In genomic region chr2:118539290-118539689, GRCh38 we compare ENCODE assay signal across 9 cellular contexts.
A peak's percentile ranks its signal among the peaks of the same experiment; 100 is the strongest.
DNase-seq lines count a peak whose midpoint lies in the region; ATAC-seq and TF ChIP-seq lines count a peak whose summit lies in the region.
"Had no signal": no experiment of that assay in that cellular context is flagged by ENCODE, and none has a peak within 500 bp of the region (broad histone marks: within the 10 kb centered on the region; RNA-seq: fewer than 3 reads in every experiment).

No MANE protein-coding gene starts in this region.

- no peak overlapping the region for H3K18ac ChIP-seq in neuronal stem cell (ENCODE audit: low read length)

- in situ Hi-C loops in GM13976 (cut with MboI; ENCODE audit: low sequenced_read_pairs, unreplicated experiment), result no loop called here

- H3K4me2 ChIP-seq in SK-N-SH (no peak overlapping the region), neuronal stem cell (ENCODE audit: insufficient read depth, low read length, poor library complexity, severe bottlenecking) (no peak overlapping the region)

- H3K79me1 ChIP-seq in neuronal stem cell (ENCODE audit: low read depth, low read length), result no peaks in the 10 kb centered on the region

- no peaks in the 10 kb centered on the region; the same call in 1 of the 2 replicates for H3K27me3 ChIP-seq in SK-N-SH (ENCODE audit: insufficient read depth)
- no peaks in the 10 kb centered on the region for H3K27me3 ChIP-seq in iPS DF 6.9 (ENCODE audit: control insufficient read depth, insufficient read depth, low read length)
- H3K27me3 ChIP-seq in neuronal stem cell (ENCODE audit: control insufficient read depth in 3 of 3, insufficient read depth in 3 of 3, low read depth in 1 of 3, low read length in 3 of 3), result peaks cover 0 to 13% (median 0%) of the 10 kb centered on the region in 3 experiments

- H2BK12ac ChIP-seq in neuronal stem cell (ENCODE audit: low read length), result no peak overlapping the region

- POLR2A ChIA-PET in SK-N-SH (lab: Yijun Ruan, JAX), result no interaction called here

- no peak overlapping the region for H2BK5ac ChIP-seq in neuronal stem cell (ENCODE audit: low read length)

- H3K4ac ChIP-seq in neuronal stem cell (ENCODE audit: low read length), result no peak overlapping the region

- peak; percentile 46 for TF ChIP-seq RAD21 in SK-N-SH (IDR thresholded peaks at IDR 0.05; ENCODE audit: low read length)

- H3K27ac ChIP-seq in SK-N-SH (ENCODE audit: low read depth in 2 of 2, low read length in 1 of 2), result no peak overlapping the region
- no peak overlapping the region for H3K27ac ChIP-seq in iPS DF 6.9 (ENCODE audit: low read length)
- H3K27ac ChIP-seq in neuronal stem cell (replicated peaks; ENCODE audit: low read length), result no peak overlapping the region

- no peaks in the 10 kb centered on the region for H4K20me1 ChIP-seq in SK-N-SH (ENCODE audit: insufficient read depth)

- H3K4me1 ChIP-seq in SK-N-SH (ENCODE audit: control insufficient read depth in 1 of 2, insufficient read depth in 2 of 2, low read depth in 1 of 2, low read length in 1 of 2), result no peaks in the 10 kb centered on the region
- H3K4me1 ChIP-seq in iPS DF 6.9 (ENCODE audit: control insufficient read depth, insufficient read depth, low read length), result no peaks in the 10 kb centered on the region
- no peaks in the 10 kb centered on the region for H3K4me1 ChIP-seq in neuronal stem cell (ENCODE audit: control insufficient read depth in 2 of 2, insufficient read depth in 1 of 2, low read depth in 1 of 2, low read length in 2 of 2)

- no peak overlapping the region for H3K4me3 ChIP-seq in SK-N-SH (ENCODE audit: low read depth in 2 of 2, low read length in 1 of 2)
- no peak overlapping the region for H3K4me3 ChIP-seq in iPS DF 6.9 (ENCODE audit: low read length)
- no peak overlapping the region for H3K4me3 ChIP-seq in neuronal stem cell (ENCODE audit: low read length in 2 of 2)

- H3K9ac ChIP-seq in SK-N-SH (no peak overlapping the region), neuronal stem cell (ENCODE audit: low read depth, low read length, poor library complexity) (no peak overlapping the region)

- no peak overlapping the region for H2AK5ac ChIP-seq in neuronal stem cell (ENCODE audit: low read depth, low read length)

- peak; percentile 42 for DNase-seq in AG08396 (ENCODE audit: low spot score)
- DNase-seq in GM13976 (ENCODE audit: low spot score), result no peak
- DNase-seq in SK-N-SH, result no peak
- peak; percentile 35 for DNase-seq in iPS DF 6.9 (ENCODE audit: low read depth, low spot score)
- no peak for DNase-seq in NCI-H510A treated with DMSO at 0.1 percent for 48 hours (lab: John Stamatoyannopoulos, UW)
- DNase-seq in NCI-H2196 (lab: John Stamatoyannopoulos, UW; ENCODE audit: unreplicated experiment), result no peak
- DNase-seq in neuronal stem cell (ENCODE audit: low spot score), result no peak
- DNase-seq: foreskin melanocyte had no signal

- TF ChIP-seq CTCF in GM13976 (IDR thresholded peaks at IDR 0.05; ENCODE audit: borderline replicate concordance, control extremely low read depth, extremely low read depth, insufficient read depth, missing control alignments) (peak; percentile 16), SK-N-SH (IDR thresholded peaks at IDR 0.05) (peak; percentile 62)

- no peaks in the 10 kb centered on the region for H3K9me2 ChIP-seq in SK-N-SH

- ATAC-seq in GM18909 (IDR thresholded peaks at IDR 0.05; ENCODE audit: poor library complexity, unreplicated experiment), result no peak

- no peak overlapping the region for H3K23ac ChIP-seq in neuronal stem cell (ENCODE audit: low read depth, low read length, poor library complexity)

- H2BK120ac ChIP-seq in neuronal stem cell (ENCODE audit: low read depth, low read length), result no peak overlapping the region

- no peaks in the 10 kb centered on the region for H3F3A ChIP-seq in SK-N-SH (replicated peaks; ENCODE audit: insufficient read depth)

- H3K14ac ChIP-seq in neuronal stem cell (ENCODE audit: low read length), result no peak overlapping the region

- no peaks in the 10 kb centered on the region for H3K79me2 ChIP-seq in SK-N-SH (ENCODE audit: insufficient read depth)

- H4K91ac ChIP-seq in neuronal stem cell (ENCODE audit: low read depth, low read length, poor library complexity), result no peak overlapping the region

- H2BK15ac ChIP-seq in neuronal stem cell (ENCODE audit: low read length), result no peak overlapping the region

- TF ChIP-seq EP300 in SK-N-SH (IDR thresholded peaks at IDR 0.05; ENCODE audit: borderline replicate concordance in 1 of 2, low read depth in 1 of 2, low read length in 1 of 2), result no peak

- H3K36me3 ChIP-seq in SK-N-SH (replicated peaks in 1 of 2; ENCODE audit: control insufficient read depth in 1 of 2, insufficient read depth in 2 of 2, low read length in 1 of 2), result no peaks in the 10 kb centered on the region
- H3K36me3 ChIP-seq in iPS DF 6.9 (ENCODE audit: control insufficient read depth, insufficient read depth, low read length), result no peaks in the 10 kb centered on the region
- no peaks in the 10 kb centered on the region for H3K36me3 ChIP-seq in neuronal stem cell (replicated peaks in 1 of 2; ENCODE audit: control insufficient read depth in 2 of 2, insufficient read depth in 2 of 2, low read length in 2 of 2)

- WGBS in SK-N-SH (ENCODE audit: low lambda C conversion rate), result 50% methylated on average over 7 of the region's 7 CpGs
- WGBS in iPS DF 6.9 (ENCODE audit: insufficient coverage, insufficient read length), result no CpG with 5 or more reads among the region's 7 CpGs
- WGBS in neuronal stem cell (ENCODE audit: extremely low coverage in 2 of 2, insufficient read length in 2 of 2, insufficient replicate concordance in 1 of 2), 2 donors, result no CpG with 5 or more reads among the region's 7 CpGs

- CTCF ChIA-PET in SK-N-SH (lab: Yijun Ruan, JAX), result interaction anchor here (1.0 to 3.1 kb wide), 3 partner anchors 10 to 316 kb away, joined by 3 to 15 read pairs (median 3); no protein-coding TSS in a partner anchor

- H3K9me3 ChIP-seq in SK-N-SH (no peaks in the 10 kb centered on the region), iPS DF 6.9 (ENCODE audit: control insufficient read depth, insufficient read depth, low read length) (no peaks in the 10 kb centered on the region; the same call in 1 of the 2 replicates), neuronal stem cell (replicated peaks in 1 of 2; ENCODE audit: control insufficient read depth in 2 of 2, insufficient read depth in 1 of 2, low read depth in 1 of 2, low read length in 2 of 2) (peaks cover 0 to 4% of the 10 kb centered on the region in 2 donors)

- no peak overlapping the region for H4K8ac ChIP-seq in neuronal stem cell (ENCODE audit: low read depth, low read length)

- H2AFZ ChIP-seq in SK-N-SH (ENCODE audit: low read depth) (no peak overlapping the region), neuronal stem cell (ENCODE audit: low read length) (no peak overlapping the region)

TF ChIP-seq in SK-N-SH, 30 proteins besides CTCF, POLR2A, EP300 and RAD21:
- no peak for TF ChIP-seq TAF1 (IDR thresholded peaks at IDR 0.05; ENCODE audit: borderline replicate concordance, low read depth, low read length)
- TF ChIP-seq SMC3 (IDR thresholded peaks at IDR 0.05; ENCODE audit: low read depth, low read length), result peak; percentile 44
- no peak for TF ChIP-seq RFX5 (IDR thresholded peaks at IDR 0.05; ENCODE audit: low read length)
- no peak for TF ChIP-seq FOXM1 (IDR thresholded peaks at IDR 0.05; ENCODE audit: low read depth)
- no peak for TF ChIP-seq FOSL2 (IDR thresholded peaks at IDR 0.05; ENCODE audit: borderline replicate concordance, low read depth)
- TF ChIP-seq RXRA (IDR thresholded peaks at IDR 0.05; ENCODE audit: borderline replicate concordance, low read depth), result no peak
- no peak for TF ChIP-seq NFIC (IDR thresholded peaks at IDR 0.05; ENCODE audit: borderline replicate concordance)

Comparison
In these comparisons a context has a peak if more than half of its experiments do, and no peak if none do; other contexts are left out.
1. DNase-seq: peak in AG08396 (single experiment) and iPS DF 6.9 (single experiment); none in GM13976 (single experiment), SK-N-SH (single experiment), NCI-H510A treated with DMSO at 0.1 percent for 48 hours (single experiment), NCI-H2196 (single experiment) and neuronal stem cell (single experiment).